Comparison of ENCODE assay signal across 38 cellular contexts in the genomic region with DNA sequence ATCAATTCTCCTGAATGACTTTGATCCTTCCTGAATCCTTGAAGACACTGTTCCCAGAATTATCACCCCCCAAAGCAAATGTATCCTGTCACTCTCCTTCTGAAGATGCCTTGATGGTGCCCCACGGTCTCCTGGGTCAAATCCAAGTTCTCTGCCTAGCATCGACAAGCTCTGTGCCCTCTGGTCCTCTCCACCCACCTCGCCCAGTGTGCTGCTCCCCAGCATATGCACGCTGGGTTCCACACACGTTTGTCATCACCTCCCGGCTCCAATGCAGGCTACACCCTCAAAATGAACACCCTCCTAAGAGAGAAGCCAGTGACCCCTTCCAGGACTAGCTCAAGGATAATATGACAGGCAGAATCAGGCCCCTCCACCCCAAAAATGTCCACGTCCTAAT. TPM values are rescaled to one million over a fixed set of nuclear protein-coding genes. Genes with fewer than 3 reads are reported as not detected.
"Had no signal": no experiment of that assay in that cellular context is flagged by ENCODE, and none has a peak within 500 bp of the region (broad histone marks: within the 10 kb centered on the region; RNA-seq: fewer than 3 reads in every experiment).

No MANE protein-coding gene starts in this region.

- H3K36me3 ChIP-seq: ascending aorta, cardiac muscle cell had no signal

- H3K36me3 Mint-ChIP-seq: activated CD8-positive, alpha-beta memory T cell treated with anti-CD3 and anti-CD28 coated beads, Interleukin-2, amount 10 ng/mL, durations not matched to agents 7 days and 5 days; activated naive CD4-positive, alpha-beta T cell treated with anti-CD3 and anti-CD28 coated beads, Interleukin-2, amount 10 ng/mL, durations not matched to agents 7 days and 5 days; activated naive CD4-positive, alpha-beta T cell treated with anti-CD3 and anti-CD28 coated beads, Interleukin-2, amount 50 U/mL, for 24 hours; activated naive CD8-positive, alpha-beta T cell; brain had no signal

- H3K4me1 ChIP-seq: ascending aorta had no signal

- H3K9me3 Mint-ChIP-seq: activated CD4-positive, alpha-beta memory T cell treated with anti-CD3 and anti-CD28 coated beads, Interleukin-2, amount 10 ng/mL, durations not matched to agents 7 days and 5 days; activated naive CD4-positive, alpha-beta T cell treated with anti-CD3 and anti-CD28 coated beads, Interleukin-2, amount 10 ng/mL, durations not matched to agents 7 days and 5 days; activated naive CD4-positive, alpha-beta T cell treated with anti-CD3 and anti-CD28 coated beads, Interleukin-2, amount 50 U/mL, for 24 hours; activated naive CD8-positive, alpha-beta T cell treated with anti-CD3 and anti-CD28 coated beads, Interleukin-2, amount 50 U/mL, for 24 hours; activated T-cell treated with anti-CD3 and anti-CD28 coated beads, Interleukin-2, amount 50 U/mL, for 24 hours; activated T-helper 2 cell treated with anti-CD3 and anti-CD28 coated beads, Interferon-gamma antibody, Interleukin-2, Interleukin-4, amounts not matched to agents 10 μg/mL and 5 μg/mL and 100 μg/mL, durations not matched to agents 14 hours and 24 hours and 36 hours; central memory CD8-positive, alpha-beta T cell; T-helper 1 cell treated with Interleukin-12 subunit alpha and Interleukin-12 subunit beta and Interleukin-4 antibody, amounts not matched to agents 30 μg/mL and 1 μg/mL, for 36 hours; T-helper 2 cell treated with Interferon-gamma antibody and Interleukin-4, amounts not matched to agents 5 μg/mL and 100 μg/mL, for 36 hours had no signal

- H3K4me1 Mint-ChIP-seq: activated CD4-positive, alpha-beta memory T cell treated with anti-CD3 and anti-CD28 coated beads, Interleukin-2, amount 10 ng/mL, durations not matched to agents 7 days and 5 days; activated CD4-positive, alpha-beta T cell treated with anti-CD3 and anti-CD28 coated beads for 36 hours; activated CD4-positive, alpha-beta T cell treated with anti-CD3 and anti-CD28 coated beads, Interleukin-2, amount 10 ng/mL, durations not matched to agents 7 days and 5 days; activated CD8-positive, alpha-beta memory T cell treated with anti-CD3 and anti-CD28 coated beads, Interleukin-2, amount 10 ng/mL, durations not matched to agents 7 days and 5 days; activated naive CD4-positive, alpha-beta T cell treated with anti-CD3 and anti-CD28 coated beads, Interleukin-2, amount 10 ng/mL, durations not matched to agents 7 days and 5 days; activated naive CD4-positive, alpha-beta T cell treated with anti-CD3 and anti-CD28 coated beads, Interleukin-2, amount 50 U/mL, for 24 hours; activated naive CD8-positive, alpha-beta T cell treated with anti-CD3 and anti-CD28 coated beads, Interleukin-2, amount 10 ng/mL, durations not matched to agents 7 days and 5 days; activated naive CD8-positive, alpha-beta T cell treated with anti-CD3 and anti-CD28 coated beads, Interleukin-2, amount 50 U/mL, for 24 hours; brain; central memory CD8-positive, alpha-beta T cell had no signal

- H3K27me3 Mint-ChIP-seq: activated CD4-positive, alpha-beta memory T cell treated with anti-CD3 and anti-CD28 coated beads, Interleukin-2, amount 10 ng/mL, durations not matched to agents 7 days and 5 days; activated CD4-positive, alpha-beta T cell treated with anti-CD3 and anti-CD28 coated beads for 36 hours; activated CD4-positive, alpha-beta T cell treated with anti-CD3 and anti-CD28 coated beads, Interleukin-2, amount 10 ng/mL, durations not matched to agents 7 days and 5 days; activated CD8-positive, alpha-beta memory T cell treated with anti-CD3 and anti-CD28 coated beads, Interleukin-2, amount 10 ng/mL, durations not matched to agents 7 days and 5 days; activated naive CD4-positive, alpha-beta T cell treated with anti-CD3 and anti-CD28 coated beads, Interleukin-2, amount 50 U/mL, for 24 hours; activated naive CD8-positive, alpha-beta T cell; activated naive CD8-positive, alpha-beta T cell treated with anti-CD3 and anti-CD28 coated beads, Interleukin-2, amount 50 U/mL, for 24 hours; activated T-cell treated with anti-CD3 and anti-CD28 coated beads, Interleukin-2, amount 50 U/mL, for 24 hours; central memory CD8-positive, alpha-beta T cell had no signal

- H3K4me3 Mint-ChIP-seq: activated CD4-positive, alpha-beta memory T cell treated with anti-CD3 and anti-CD28 coated beads, Interleukin-2, amount 10 ng/mL, durations not matched to agents 7 days and 5 days; activated CD4-positive, alpha-beta T cell treated with anti-CD3 and anti-CD28 coated beads for 36 hours; activated CD4-positive, alpha-beta T cell treated with anti-CD3 and anti-CD28 coated beads, Interleukin-2, amount 10 ng/mL, durations not matched to agents 7 days and 5 days; activated CD8-positive, alpha-beta memory T cell treated with anti-CD3 and anti-CD28 coated beads, Interleukin-2, amount 10 ng/mL, durations not matched to agents 7 days and 5 days; activated CD8-positive, alpha-beta T cell treated with anti-CD3 and anti-CD28 coated beads, Interleukin-2, amount 10 ng/mL, durations not matched to agents 7 days and 5 days; activated naive CD4-positive, alpha-beta T cell treated with anti-CD3 and anti-CD28 coated beads, Interleukin-2, amount 10 ng/mL, durations not matched to agents 7 days and 5 days; activated naive CD4-positive, alpha-beta T cell treated with anti-CD3 and anti-CD28 coated beads, Interleukin-2, amount 50 U/mL, for 24 hours; activated naive CD8-positive, alpha-beta T cell; activated naive CD8-positive, alpha-beta T cell treated with anti-CD3 and anti-CD28 coated beads, Interleukin-2, amount 10 ng/mL, durations not matched to agents 7 days and 5 days; activated naive CD8-positive, alpha-beta T cell treated with anti-CD3 and anti-CD28 coated beads, Interleukin-2, amount 50 U/mL, for 24 hours; activated T-cell treated with anti-CD3 and anti-CD28 coated beads, Interleukin-2, amount 50 U/mL, for 24 hours; brain; central memory CD8-positive, alpha-beta T cell; T-helper 1 cell treated with Interleukin-12 subunit alpha and Interleukin-12 subunit beta and Interleukin-4 antibody, amounts not matched to agents 30 μg/mL and 1 μg/mL, for 36 hours; T-helper 2 cell treated with Interferon-gamma antibody and Interleukin-4, amounts not matched to agents 5 μg/mL and 100 μg/mL, for 36 hours had no signal

- H3K27ac Mint-ChIP-seq: activated CD4-positive, alpha-beta memory T cell treated with anti-CD3 and anti-CD28 coated beads, Interleukin-2, amount 10 ng/mL, durations not matched to agents 7 days and 5 days; activated CD4-positive, alpha-beta T cell treated with anti-CD3 and anti-CD28 coated beads for 36 hours; activated CD4-positive, alpha-beta T cell treated with anti-CD3 and anti-CD28 coated beads, Interleukin-2, amount 10 ng/mL, durations not matched to agents 7 days and 5 days; activated CD8-positive, alpha-beta memory T cell treated with anti-CD3 and anti-CD28 coated beads, Interleukin-2, amount 10 ng/mL, durations not matched to agents 7 days and 5 days; activated CD8-positive, alpha-beta T cell treated with anti-CD3 and anti-CD28 coated beads, Interleukin-2, amount 10 ng/mL, durations not matched to agents 7 days and 5 days; activated naive CD4-positive, alpha-beta T cell treated with anti-CD3 and anti-CD28 coated beads, Interleukin-2, amount 10 ng/mL, durations not matched to agents 7 days and 5 days; activated naive CD4-positive, alpha-beta T cell treated with anti-CD3 and anti-CD28 coated beads, Interleukin-2, amount 50 U/mL, for 24 hours; activated naive CD8-positive, alpha-beta T cell; activated naive CD8-positive, alpha-beta T cell treated with anti-CD3 and anti-CD28 coated beads, Interleukin-2, amount 10 ng/mL, durations not matched to agents 7 days and 5 days; activated naive CD8-positive, alpha-beta T cell treated with anti-CD3 and anti-CD28 coated beads, Interleukin-2, amount 50 U/mL, for 24 hours; activated T-cell treated with anti-CD3 and anti-CD28 coated beads, Interleukin-2, amount 50 U/mL, for 24 hours; activated T-helper 2 cell treated with anti-CD3 and anti-CD28 coated beads, Interferon-gamma antibody, Interleukin-2, Interleukin-4, amounts not matched to agents 10 μg/mL and 5 μg/mL and 100 μg/mL, durations not matched to agents 14 hours and 24 hours and 36 hours; brain; T-helper 1 cell treated with Interleukin-12 subunit alpha and Interleukin-12 subunit beta and Interleukin-4 antibody, amounts not matched to agents 30 μg/mL and 1 μg/mL, for 36 hours; T-helper 2 cell treated with Interferon-gamma antibody and Interleukin-4, amounts not matched to agents 5 μg/mL and 100 μg/mL, for 36 hours had no signal

- H3K27ac ChIP-seq: ascending aorta, cardiac muscle cell, VCaP had no signal

- H3K9me3 ChIP-seq: ascending aorta had no signal

- ATAC-seq: activated CD4-positive, alpha-beta T cell treated with anti-CD3 and anti-CD28 coated beads for 36 hours; activated CD4-positive, CD25-positive, alpha-beta regulatory T cell treated with anti-CD3 and anti-CD28 coated beads, Interleukin-2, amount 50 U/mL, for 24 hours; activated CD8-positive, alpha-beta memory T cell treated with anti-CD3 and anti-CD28 coated beads, Interleukin-2, amount 10 ng/mL, durations not matched to agents 7 days and 5 days; activated CD8-positive, alpha-beta T cell treated with anti-CD3 and anti-CD28 coated beads, Interleukin-2, amount 10 ng/mL, durations not matched to agents 7 days and 5 days; activated naive CD8-positive, alpha-beta T cell treated with anti-CD3 and anti-CD28 coated beads, Interleukin-2, amount 50 U/mL, for 24 hours had no signal

- DNase-seq: activated CD4-positive, alpha-beta memory T cell treated with anti-CD3 and anti-CD28 coated beads, Interleukin-2, amount 10 ng/mL, durations not matched to agents 7 days and 5 days; activated CD4-positive, alpha-beta T cell treated with anti-CD3 and anti-CD28 coated beads for 1 hour; activated CD4-positive, alpha-beta T cell treated with anti-CD3 and anti-CD28 coated beads for 36 hours; activated CD4-positive, alpha-beta T cell treated with anti-CD3 and anti-CD28 coated beads for 48 hours; activated CD4-positive, alpha-beta T cell treated with anti-CD3 and anti-CD28 coated beads, Interleukin-2, amount 10 ng/mL, durations not matched to agents 7 days and 5 days; activated CD4-positive, alpha-beta T cell treated with anti-CD3 and anti-CD28 coated beads, Interleukin-2, amount 50 U/mL, for 48 hours; activated CD4-positive, CD25-positive, alpha-beta regulatory T cell; activated CD8-positive, alpha-beta memory T cell treated with anti-CD3 and anti-CD28 coated beads for 24 hours; activated CD8-positive, alpha-beta memory T cell treated with anti-CD3 and anti-CD28 coated beads, Interleukin-2, amount 10 ng/mL, durations not matched to agents 7 days and 5 days; activated CD8-positive, alpha-beta memory T cell treated with anti-CD3 and anti-CD28 coated beads, Interleukin-2, amount 50 U/mL, for 48 hours; activated CD8-positive, alpha-beta T cell treated with anti-CD3 and anti-CD28 coated beads, Interleukin-2, amount 10 ng/mL, durations not matched to agents 7 days and 5 days; activated effector memory CD4-positive, alpha-beta T cell treated with Interleukin-2 at 50 U/mL for 16 hours; activated gamma-delta T cell; activated naive CD4-positive, alpha-beta T cell treated with anti-CD3 and anti-CD28 coated beads, Interleukin-2, amount 10 ng/mL, durations not matched to agents 7 days and 5 days; activated naive CD4-positive, alpha-beta T cell treated with Interleukin-2 at 50 U/mL for 16 hours; activated naive CD8-positive, alpha-beta T cell treated with anti-CD3 and anti-CD28 coated beads, Interleukin-2, amount 10 ng/mL, durations not matched to agents 7 days and 5 days; activated naive CD8-positive, alpha-beta T cell treated with anti-CD3 and anti-CD28 coated beads, Interleukin-2, amount 50 U/mL, for 24 hours; activated T-cell treated with anti-CD3 and anti-CD28 coated beads, Interleukin-2, amount 50 U/mL, for 24 hours; activated T-cell treated with anti-CD3 and anti-CD28 coated beads, Interleukin-2, amount 50 U/mL, for 48 hours; amygdala; anterior cingulate cortex; caudate nucleus; cerebellar nuclear complex; T-helper 1 cell; T-helper 2 cell; T-helper 9 cell had no signal

- H3K27me3 ChIP-seq: ascending aorta, cardiac muscle cell had no signal

- H3K4me3 ChIP-seq: ascending aorta, cardiac muscle cell had no signal

RNA-seq across cellular contexts. Expression of gene CREG2, which starts 39.5 kb away (rescaled TPM):
- total RNA-seq: activated CD4-positive, alpha-beta T cell treated with anti-CD3 and anti-CD28 coated beads for 36 hours; activated CD8-positive, alpha-beta memory T cell treated with anti-CD3 and anti-CD28 coated beads, Interleukin-2, amount 10 ng/mL, durations not matched to agents 7 days and 5 days; activated CD8-positive, alpha-beta T cell treated with anti-CD3 and anti-CD28 coated beads, Interleukin-2, amount 10 ng/mL, durations not matched to agents 7 days and 5 days; activated naive CD8-positive, alpha-beta T cell treated with anti-CD3 and anti-CD28 coated beads, Interleukin-2, amount 10 ng/mL, durations not matched to agents 7 days and 5 days; activated T-helper 2 cell treated with anti-CD3 and anti-CD28 coated beads, Interferon-gamma antibody, Interleukin-2, Interleukin-4, amounts not matched to agents 10 μg/mL and 5 μg/mL and 100 μg/mL, durations not matched to agents 14 hours and 24 hours and 36 hours; ascending aorta had no signal

RNA-seq across cellular contexts. Expression of gene RFX8, which starts 48.1 kb away (rescaled TPM):
- total RNA-seq: ascending aorta, bronchial epithelial cell had no signal
- polyA plus RNA-seq: cardiac muscle cell had no signal
